Comparison of ENCODE assay signal across 1 cellular context in the genomic region with DNA sequence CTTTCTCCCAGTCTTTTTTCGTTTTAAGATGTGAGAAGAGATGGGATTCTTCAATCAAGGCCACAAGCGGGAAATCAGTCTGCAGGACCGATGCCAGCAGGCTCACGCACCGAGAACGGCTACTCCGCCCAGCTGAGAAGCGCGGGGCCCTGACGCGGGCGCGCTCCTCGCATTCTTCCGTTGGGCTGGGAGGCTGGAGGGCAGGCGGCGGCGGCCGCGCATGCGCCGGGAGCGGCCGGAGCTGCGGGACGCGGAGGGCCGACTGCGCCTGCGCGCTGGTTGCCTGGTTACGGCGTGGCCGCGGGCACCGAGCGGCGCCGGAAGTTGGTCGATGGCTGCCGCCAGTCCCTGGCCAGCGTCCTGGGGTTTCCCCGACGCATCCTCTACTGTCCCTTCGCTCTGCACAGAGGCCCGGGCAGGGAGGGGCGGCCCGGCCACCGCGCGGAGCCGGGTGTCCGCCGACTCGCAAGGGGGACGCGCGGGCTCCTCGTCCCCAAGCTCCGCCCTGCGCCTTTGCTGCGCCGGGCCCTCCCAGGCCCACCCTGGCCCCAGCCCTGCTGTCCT.
TF ChIP-seq lines count a peak whose summit lies in the region.

No MANE protein-coding gene starts in this region.

TF ChIP-seq in HepG2, 621 proteins besides CTCF, POLR2A, EP300 and RAD21 (continued from another document and continues in another):
- TF ChIP-seq, protein P1, sequence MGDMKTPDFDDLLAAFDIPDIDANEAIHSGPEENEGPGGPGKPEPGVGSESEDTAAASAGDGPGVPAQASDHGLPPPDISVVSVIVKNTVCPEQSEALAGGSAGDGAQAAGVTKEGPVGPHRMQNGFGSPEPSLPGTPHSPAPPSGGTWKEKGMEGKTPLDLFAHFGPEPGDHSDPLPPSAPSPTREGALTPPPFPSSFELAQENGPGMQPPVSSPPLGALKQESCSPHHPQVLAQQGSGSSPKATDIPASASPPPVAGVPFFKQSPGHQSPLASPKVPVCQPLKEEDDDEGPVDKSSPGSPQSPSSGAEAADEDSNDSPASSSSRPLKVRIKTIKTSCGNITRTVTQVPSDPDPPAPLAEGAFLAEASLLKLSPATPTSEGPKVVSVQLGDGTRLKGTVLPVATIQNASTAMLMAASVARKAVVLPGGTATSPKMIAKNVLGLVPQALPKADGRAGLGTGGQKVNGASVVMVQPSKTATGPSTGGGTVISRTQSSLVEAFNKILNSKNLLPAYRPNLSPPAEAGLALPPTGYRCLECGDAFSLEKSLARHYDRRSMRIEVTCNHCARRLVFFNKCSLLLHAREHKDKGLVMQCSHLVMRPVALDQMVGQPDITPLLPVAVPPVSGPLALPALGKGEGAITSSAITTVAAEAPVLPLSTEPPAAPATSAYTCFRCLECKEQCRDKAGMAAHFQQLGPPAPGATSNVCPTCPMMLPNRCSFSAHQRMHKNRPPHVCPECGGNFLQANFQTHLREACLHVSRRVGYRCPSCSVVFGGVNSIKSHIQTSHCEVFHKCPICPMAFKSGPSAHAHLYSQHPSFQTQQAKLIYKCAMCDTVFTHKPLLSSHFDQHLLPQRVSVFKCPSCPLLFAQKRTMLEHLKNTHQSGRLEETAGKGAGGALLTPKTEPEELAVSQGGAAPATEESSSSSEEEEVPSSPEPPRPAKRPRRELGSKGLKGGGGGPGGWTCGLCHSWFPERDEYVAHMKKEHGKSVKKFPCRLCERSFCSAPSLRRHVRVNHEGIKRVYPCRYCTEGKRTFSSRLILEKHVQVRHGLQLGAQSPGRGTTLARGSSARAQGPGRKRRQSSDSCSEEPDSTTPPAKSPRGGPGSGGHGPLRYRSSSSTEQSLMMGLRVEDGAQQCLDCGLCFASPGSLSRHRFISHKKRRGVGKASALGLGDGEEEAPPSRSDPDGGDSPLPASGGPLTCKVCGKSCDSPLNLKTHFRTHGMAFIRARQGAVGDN (CRISPR knock-in tag; IDR thresholded peaks at IDR 0.05), result peak; percentile 48
- TF ChIP-seq, protein P2, sequence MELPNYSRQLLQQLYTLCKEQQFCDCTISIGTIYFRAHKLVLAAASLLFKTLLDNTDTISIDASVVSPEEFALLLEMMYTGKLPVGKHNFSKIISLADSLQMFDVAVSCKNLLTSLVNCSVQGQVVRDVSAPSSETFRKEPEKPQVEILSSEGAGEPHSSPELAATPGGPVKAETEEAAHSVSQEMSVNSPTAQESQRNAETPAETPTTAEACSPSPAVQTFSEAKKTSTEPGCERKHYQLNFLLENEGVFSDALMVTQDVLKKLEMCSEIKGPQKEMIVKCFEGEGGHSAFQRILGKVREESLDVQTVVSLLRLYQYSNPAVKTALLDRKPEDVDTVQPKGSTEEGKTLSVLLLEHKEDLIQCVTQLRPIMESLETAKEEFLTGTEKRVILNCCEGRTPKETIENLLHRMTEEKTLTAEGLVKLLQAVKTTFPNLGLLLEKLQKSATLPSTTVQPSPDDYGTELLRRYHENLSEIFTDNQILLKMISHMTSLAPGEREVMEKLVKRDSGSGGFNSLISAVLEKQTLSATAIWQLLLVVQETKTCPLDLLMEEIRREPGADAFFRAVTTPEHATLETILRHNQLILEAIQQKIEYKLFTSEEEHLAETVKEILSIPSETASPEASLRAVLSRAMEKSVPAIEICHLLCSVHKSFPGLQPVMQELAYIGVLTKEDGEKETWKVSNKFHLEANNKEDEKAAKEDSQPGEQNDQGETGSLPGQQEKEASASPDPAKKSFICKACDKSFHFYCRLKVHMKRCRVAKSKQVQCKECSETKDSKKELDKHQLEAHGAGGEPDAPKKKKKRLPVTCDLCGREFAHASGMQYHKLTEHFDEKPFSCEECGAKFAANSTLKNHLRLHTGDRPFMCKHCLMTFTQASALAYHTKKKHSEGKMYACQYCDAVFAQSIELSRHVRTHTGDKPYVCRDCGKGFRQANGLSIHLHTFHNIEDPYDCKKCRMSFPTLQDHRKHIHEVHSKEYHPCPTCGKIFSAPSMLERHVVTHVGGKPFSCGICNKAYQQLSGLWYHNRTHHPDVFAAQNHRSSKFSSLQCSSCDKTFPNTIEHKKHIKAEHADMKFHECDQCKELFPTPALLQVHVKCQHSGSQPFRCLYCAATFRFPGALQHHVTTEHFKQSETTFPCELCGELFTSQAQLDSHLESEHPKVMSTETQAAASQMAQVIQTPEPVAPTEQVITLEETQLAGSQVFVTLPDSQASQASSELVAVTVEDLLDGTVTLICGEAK (IDR thresholded peaks at IDR 0.05), result no peak
- TF ChIP-seq, protein P2 (CRISPR knock-in tag; IDR thresholded peaks at IDR 0.05), result no peak
- no peak for TF ChIP-seq JARID2 (CRISPR knock-in tag; IDR thresholded peaks at IDR 0.05; ENCODE audit: insufficient replicate concordance)
- TF ChIP-seq KDM6A (CRISPR knock-in tag; IDR thresholded peaks at IDR 0.05; ENCODE audit: low read depth), result no peak
- TF ChIP-seq KDM5B (CRISPR knock-in tag; IDR thresholded peaks at IDR 0.05; ENCODE audit: borderline replicate concordance), result 0 out of 2 replicates have a peak, but pooled peaks have one; percentile 17
- TF ChIP-seq, protein P3, sequence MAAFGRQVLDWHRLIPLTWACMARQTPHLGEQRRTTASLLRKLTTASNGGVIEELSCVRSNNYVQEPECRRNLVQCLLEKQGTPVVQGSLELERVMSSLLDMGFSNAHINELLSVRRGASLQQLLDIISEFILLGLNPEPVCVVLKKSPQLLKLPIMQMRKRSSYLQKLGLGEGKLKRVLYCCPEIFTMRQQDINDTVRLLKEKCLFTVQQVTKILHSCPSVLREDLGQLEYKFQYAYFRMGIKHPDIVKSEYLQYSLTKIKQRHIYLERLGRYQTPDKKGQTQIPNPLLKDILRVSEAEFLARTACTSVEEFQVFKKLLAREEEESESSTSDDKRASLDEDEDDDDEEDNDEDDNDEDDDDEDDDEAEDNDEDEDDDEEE (CRISPR knock-in tag; IDR thresholded peaks at IDR 0.05), result no peak
- no peak for TF ChIP-seq ZNF17 (CRISPR knock-in tag; IDR thresholded peaks at IDR 0.05)
- TF ChIP-seq RXRB (CRISPR knock-in tag; IDR thresholded peaks at IDR 0.05; ENCODE audit: borderline replicate concordance), result no peak
- TF ChIP-seq, protein P4, sequence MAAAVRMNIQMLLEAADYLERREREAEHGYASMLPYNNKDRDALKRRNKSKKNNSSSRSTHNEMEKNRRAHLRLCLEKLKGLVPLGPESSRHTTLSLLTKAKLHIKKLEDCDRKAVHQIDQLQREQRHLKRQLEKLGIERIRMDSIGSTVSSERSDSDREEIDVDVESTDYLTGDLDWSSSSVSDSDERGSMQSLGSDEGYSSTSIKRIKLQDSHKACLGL (CRISPR knock-in tag; IDR thresholded peaks at IDR 0.05), result 0 out of 2 replicates have a peak, but pooled peaks have one; percentile 35
- TF ChIP-seq, protein P5, sequence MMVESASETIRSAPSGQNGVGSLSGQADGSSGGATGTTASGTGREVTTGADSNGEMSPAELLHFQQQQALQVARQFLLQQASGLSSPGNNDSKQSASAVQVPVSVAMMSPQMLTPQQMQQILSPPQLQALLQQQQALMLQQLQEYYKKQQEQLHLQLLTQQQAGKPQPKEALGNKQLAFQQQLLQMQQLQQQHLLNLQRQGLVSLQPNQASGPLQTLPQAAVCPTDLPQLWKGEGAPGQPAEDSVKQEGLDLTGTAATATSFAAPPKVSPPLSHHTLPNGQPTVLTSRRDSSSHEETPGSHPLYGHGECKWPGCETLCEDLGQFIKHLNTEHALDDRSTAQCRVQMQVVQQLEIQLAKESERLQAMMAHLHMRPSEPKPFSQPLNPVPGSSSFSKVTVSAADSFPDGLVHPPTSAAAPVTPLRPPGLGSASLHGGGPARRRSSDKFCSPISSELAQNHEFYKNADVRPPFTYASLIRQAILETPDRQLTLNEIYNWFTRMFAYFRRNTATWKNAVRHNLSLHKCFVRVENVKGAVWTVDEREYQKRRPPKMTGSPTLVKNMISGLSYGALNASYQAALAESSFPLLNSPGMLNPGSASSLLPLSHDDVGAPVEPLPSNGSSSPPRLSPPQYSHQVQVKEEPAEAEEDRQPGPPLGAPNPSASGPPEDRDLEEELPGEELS (CRISPR knock-in tag; IDR thresholded peaks at IDR 0.05), result no peak
- TF ChIP-seq MATR3 (CRISPR knock-in tag; IDR thresholded peaks at IDR 0.05), result no peak
- TF ChIP-seq ZNF792 (CRISPR knock-in tag; IDR thresholded peaks at IDR 0.05), result no peak
- TF ChIP-seq, protein P6, sequence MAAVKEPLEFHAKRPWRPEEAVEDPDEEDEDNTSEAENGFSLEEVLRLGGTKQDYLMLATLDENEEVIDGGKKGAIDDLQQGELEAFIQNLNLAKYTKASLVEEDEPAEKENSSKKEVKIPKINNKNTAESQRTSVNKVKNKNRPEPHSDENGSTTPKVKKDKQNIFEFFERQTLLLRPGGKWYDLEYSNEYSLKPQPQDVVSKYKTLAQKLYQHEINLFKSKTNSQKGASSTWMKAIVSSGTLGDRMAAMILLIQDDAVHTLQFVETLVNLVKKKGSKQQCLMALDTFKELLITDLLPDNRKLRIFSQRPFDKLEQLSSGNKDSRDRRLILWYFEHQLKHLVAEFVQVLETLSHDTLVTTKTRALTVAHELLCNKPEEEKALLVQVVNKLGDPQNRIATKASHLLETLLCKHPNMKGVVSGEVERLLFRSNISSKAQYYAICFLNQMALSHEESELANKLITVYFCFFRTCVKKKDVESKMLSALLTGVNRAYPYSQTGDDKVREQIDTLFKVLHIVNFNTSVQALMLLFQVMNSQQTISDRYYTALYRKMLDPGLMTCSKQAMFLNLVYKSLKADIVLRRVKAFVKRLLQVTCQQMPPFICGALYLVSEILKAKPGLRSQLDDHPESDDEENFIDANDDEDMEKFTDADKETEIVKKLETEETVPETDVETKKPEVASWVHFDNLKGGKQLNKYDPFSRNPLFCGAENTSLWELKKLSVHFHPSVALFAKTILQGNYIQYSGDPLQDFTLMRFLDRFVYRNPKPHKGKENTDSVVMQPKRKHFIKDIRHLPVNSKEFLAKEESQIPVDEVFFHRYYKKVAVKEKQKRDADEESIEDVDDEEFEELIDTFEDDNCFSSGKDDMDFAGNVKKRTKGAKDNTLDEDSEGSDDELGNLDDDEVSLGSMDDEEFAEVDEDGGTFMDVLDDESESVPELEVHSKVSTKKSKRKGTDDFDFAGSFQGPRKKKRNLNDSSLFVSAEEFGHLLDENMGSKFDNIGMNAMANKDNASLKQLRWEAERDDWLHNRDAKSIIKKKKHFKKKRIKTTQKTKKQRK (IDR thresholded peaks at IDR 0.05; ENCODE audit: low read length), result no peak
- TF ChIP-seq TBP (CRISPR knock-in tag; IDR thresholded peaks at IDR 0.05), result no peak
- TF ChIP-seq NCOA1 (CRISPR knock-in tag; IDR thresholded peaks at IDR 0.05), result no peak
- TF ChIP-seq ZFP90 (CRISPR knock-in tag; IDR thresholded peaks at IDR 0.05; ENCODE audit: borderline replicate concordance), result no peak
- no peak for TF ChIP-seq NFE2 (CRISPR knock-in tag; IDR thresholded peaks at IDR 0.05)
- TF ChIP-seq SKI (IDR thresholded peaks at IDR 0.05; ENCODE audit: partially characterized antibody), result peak; percentile 36
- TF ChIP-seq HNRNPK (IDR thresholded peaks at IDR 0.05; ENCODE audit: low read depth, low read length, poor library complexity, severe bottlenecking), result no peak
- TF ChIP-seq, protein P7, sequence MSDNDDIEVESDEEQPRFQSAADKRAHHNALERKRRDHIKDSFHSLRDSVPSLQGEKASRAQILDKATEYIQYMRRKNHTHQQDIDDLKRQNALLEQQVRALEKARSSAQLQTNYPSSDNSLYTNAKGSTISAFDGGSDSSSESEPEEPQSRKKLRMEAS (IDR thresholded peaks at IDR 0.05), result peak; percentile 64
- TF ChIP-seq ZNF205 (CRISPR knock-in tag; IDR thresholded peaks at IDR 0.05), result peak; percentile 23; the same call in 1 of the 2 replicates
- TF ChIP-seq ZNF383 (CRISPR knock-in tag; IDR thresholded peaks at IDR 0.05; ENCODE audit: borderline replicate concordance), result no peak
- no peak for TF ChIP-seq ZNF333 (CRISPR knock-in tag; IDR thresholded peaks at IDR 0.05; ENCODE audit: borderline replicate concordance)
- TF ChIP-seq CHD2 (IDR thresholded peaks at IDR 0.05; ENCODE audit: low read depth, low read length), result no peak
- TF ChIP-seq ZSCAN9 (CRISPR knock-in tag; IDR thresholded peaks at IDR 0.05; ENCODE audit: borderline replicate concordance), result no peak; the same call in 1 of the 2 replicates
- peak; percentile 83 for TF ChIP-seq RFX1 (IDR thresholded peaks at IDR 0.05)
- TF ChIP-seq, protein P8, sequence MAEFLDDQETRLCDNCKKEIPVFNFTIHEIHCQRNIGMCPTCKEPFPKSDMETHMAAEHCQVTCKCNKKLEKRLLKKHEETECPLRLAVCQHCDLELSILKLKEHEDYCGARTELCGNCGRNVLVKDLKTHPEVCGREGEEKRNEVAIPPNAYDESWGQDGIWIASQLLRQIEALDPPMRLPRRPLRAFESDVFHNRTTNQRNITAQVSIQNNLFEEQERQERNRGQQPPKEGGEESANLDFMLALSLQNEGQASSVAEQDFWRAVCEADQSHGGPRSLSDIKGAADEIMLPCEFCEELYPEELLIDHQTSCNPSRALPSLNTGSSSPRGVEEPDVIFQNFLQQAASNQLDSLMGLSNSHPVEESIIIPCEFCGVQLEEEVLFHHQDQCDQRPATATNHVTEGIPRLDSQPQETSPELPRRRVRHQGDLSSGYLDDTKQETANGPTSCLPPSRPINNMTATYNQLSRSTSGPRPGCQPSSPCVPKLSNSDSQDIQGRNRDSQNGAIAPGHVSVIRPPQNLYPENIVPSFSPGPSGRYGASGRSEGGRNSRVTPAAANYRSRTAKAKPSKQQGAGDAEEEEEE (CRISPR knock-in tag; IDR thresholded peaks at IDR 0.05; ENCODE audit: borderline replicate concordance), result no peak
- no peak for TF ChIP-seq RARG (CRISPR knock-in tag; IDR thresholded peaks at IDR 0.05; ENCODE audit: low read depth)
- no peak for TF ChIP-seq TBX2 (CRISPR knock-in tag; IDR thresholded peaks at IDR 0.05; ENCODE audit: borderline replicate concordance)
- TF ChIP-seq ARID2 (CRISPR knock-in tag; IDR thresholded peaks at IDR 0.05; ENCODE audit: borderline replicate concordance), result no peak
- no peak for TF ChIP-seq NFYC (CRISPR knock-in tag; IDR thresholded peaks at IDR 0.05)
